Comparison of ENCODE assay signal across 11 cellular contexts in the genomic region with DNA sequence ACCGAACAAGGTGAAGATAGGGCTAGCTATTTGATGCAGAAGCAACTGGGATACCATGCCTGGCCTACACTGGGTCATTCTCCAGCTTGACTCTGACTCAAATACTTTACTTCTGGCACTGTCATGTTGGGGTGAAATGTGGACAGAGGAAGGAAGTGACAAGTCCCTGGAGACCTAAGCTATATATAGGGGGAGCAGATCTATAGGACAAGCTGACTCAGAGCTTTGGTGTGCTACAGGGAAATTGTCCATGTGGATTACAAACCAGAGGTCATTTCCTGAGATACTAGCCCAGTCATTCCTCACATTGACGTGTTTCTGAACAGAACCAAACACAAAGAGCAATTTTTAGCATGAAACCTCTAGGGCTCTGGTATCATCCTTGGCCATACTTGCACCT.
DNase-seq lines count a peak whose midpoint lies in the region; ATAC-seq and TF ChIP-seq lines count a peak whose summit lies in the region.
"Had no signal": no experiment of that assay in that cellular context is flagged by ENCODE, and none has a peak within 500 bp of the region (broad histone marks: within the 10 kb centered on the region; RNA-seq: fewer than 3 reads in every experiment).

No MANE protein-coding gene starts in this region.

- H3K9me3 Mint-ChIP-seq in nephron progenitor cell: peaks cover 5% of the 10 kb centered on the region
- peaks cover 7% of the 10 kb centered on the region for H3K9me3 Mint-ChIP-seq in activated T-cell treated with anti-CD3 and anti-CD28 coated beads, Interleukin-2, amount 50 U/mL, for 24 hours
- H3K9me3 Mint-ChIP-seq: activated naive CD4-positive, alpha-beta T cell treated with anti-CD3 and anti-CD28 coated beads, Interleukin-2, amount 50 U/mL, for 24 hours had no signal

- no peak overlapping the region for H3K4me3 Mint-ChIP-seq in nephron progenitor cell
- no peak overlapping the region for H3K4me3 Mint-ChIP-seq in activated T-cell treated with anti-CD3 and anti-CD28 coated beads, Interleukin-2, amount 50 U/mL, for 24 hours
- H3K4me3 Mint-ChIP-seq: activated naive CD4-positive, alpha-beta T cell treated with anti-CD3 and anti-CD28 coated beads, Interleukin-2, amount 50 U/mL, for 24 hours had no signal

- no peaks in the 10 kb centered on the region for H3K27me3 ChIP-seq in adipocyte (replicated peaks; ENCODE audit: control insufficient read depth, insufficient read depth, low read length)

- no peaks in the 10 kb centered on the region for H3K36me3 Mint-ChIP-seq in nephron progenitor cell (ENCODE audit: low read depth)
- no peaks in the 10 kb centered on the region for H3K36me3 Mint-ChIP-seq in activated T-cell treated with anti-CD3 and anti-CD28 coated beads, Interleukin-2, amount 50 U/mL, for 24 hours (ENCODE audit: low read depth)
- H3K36me3 Mint-ChIP-seq: activated naive CD4-positive, alpha-beta T cell treated with anti-CD3 and anti-CD28 coated beads, Interleukin-2, amount 50 U/mL, for 24 hours had no signal

- H3K4me3 ChIP-seq in adipocyte (ENCODE audit: low read length): no peak overlapping the region

- H3K4me1 Mint-ChIP-seq in nephron progenitor cell: peaks cover 29% of the 10 kb centered on the region
- H3K4me1 Mint-ChIP-seq in activated T-cell treated with anti-CD3 and anti-CD28 coated beads, Interleukin-2, amount 50 U/mL, for 24 hours (ENCODE audit: low read depth): no peaks in the 10 kb centered on the region
- H3K4me1 Mint-ChIP-seq: activated naive CD4-positive, alpha-beta T cell treated with anti-CD3 and anti-CD28 coated beads, Interleukin-2, amount 50 U/mL, for 24 hours had no signal

- peaks cover 2% of the 10 kb centered on the region for H3K4me1 ChIP-seq in adipocyte (ENCODE audit: control insufficient read depth, insufficient read depth, low read length)

- no peaks in the 10 kb centered on the region for H3K36me3 ChIP-seq in adipocyte (ENCODE audit: control insufficient read depth, insufficient read depth, low read length, severe bottlenecking)

- H3K27ac Mint-ChIP-seq in nephron progenitor cell: peak overlapping the region; percentile 40
- no peak overlapping the region for H3K27ac Mint-ChIP-seq in activated T-cell treated with anti-CD3 and anti-CD28 coated beads, Interleukin-2, amount 50 U/mL, for 24 hours
- H3K27ac Mint-ChIP-seq: activated naive CD4-positive, alpha-beta T cell treated with anti-CD3 and anti-CD28 coated beads, Interleukin-2, amount 50 U/mL, for 24 hours had no signal

- H3K9me3 ChIP-seq in adipocyte (ENCODE audit: control insufficient read depth, low read length): no peaks in the 10 kb centered on the region

- DNase-seq in adipocyte (ENCODE audit: low read depth): peak; percentile 18
- DNase-seq in nephron progenitor cell: no peak
- DNase-seq in NCI-H748 treated with DMSO at 0.1 percent for 48 hours (lab: John Stamatoyannopoulos, UW): no peak
- no peak for DNase-seq in activated T-cell treated with anti-CD3 and anti-CD28 coated beads, Interleukin-2, amount 50 U/mL, for 24 hours
- DNase-seq in cortex of kidney (lab: John Stamatoyannopoulos, UW): no peak
- DNase-seq in ureter (ENCODE audit: low spot score): no peak
- DNase-seq: activated CD4-positive, CD25-positive, alpha-beta regulatory T cell treated with anti-CD3 and anti-CD28 coated beads, Interleukin-2, amount 50 U/mL, for 72 hours; NCI-H1092 had no signal

- peaks cover 4% of the 10 kb centered on the region for H3K27me3 Mint-ChIP-seq in nephron progenitor cell (ENCODE audit: low read depth, poor library complexity)
- H3K27me3 Mint-ChIP-seq in activated T-cell treated with anti-CD3 and anti-CD28 coated beads, Interleukin-2, amount 50 U/mL, for 24 hours: no peaks in the 10 kb centered on the region
- H3K27me3 Mint-ChIP-seq: activated naive CD4-positive, alpha-beta T cell treated with anti-CD3 and anti-CD28 coated beads, Interleukin-2, amount 50 U/mL, for 24 hours had no signal

- ATAC-seq in GM18909 (IDR thresholded peaks at IDR 0.05; ENCODE audit: poor library complexity, unreplicated experiment) (peak; percentile 70), HG03432 (IDR thresholded peaks at IDR 0.05; ENCODE audit: unreplicated experiment) (peak; percentile 71)

- H3K9ac ChIP-seq in adipocyte (ENCODE audit: low read length): no peak overlapping the region

- no peak for TF ChIP-seq CTCF in nephron progenitor cell (IDR thresholded peaks at IDR 0.05)
